Comparison of ENCODE assay signal across 31 cellular contexts in genomic region chr10:100057948-100058347, GRCh38. TPM values are rescaled to one million over a fixed set of nuclear protein-coding genes. Genes with fewer than 3 reads are reported as not detected.
"Had no signal": no experiment of that assay in that cellular context is flagged by ENCODE, and none has a peak within 500 bp of the region (broad histone marks: within the 10 kb centered on the region; RNA-seq: fewer than 3 reads in every experiment).

No MANE protein-coding gene starts in this region.

- H3K4me1 ChIP-seq: stomach, suprapubic skin, testis, thyroid gland, tibial artery, tibial nerve, transverse colon, upper lobe of left lung, upper lobe of right lung, uterus, vagina had no signal

- H3K9me3 Mint-ChIP-seq: stimulated activated effector memory CD8-positive, alpha-beta T cell treated with anti-CD3 and anti-CD28 coated beads, Interleukin-12 subunit alpha, Interleukin-12 subunit beta, amount 100 ng/mL, for 72 hours; stimulated activated naive B cell treated with anti-CD40 and anti-IgM and Interleukin-4, amounts not matched to agents 10 μg/mL and 1 μg/mL and 100 μg/mL, for 72 hours; stimulated activated naive CD8-positive, alpha-beta T cell treated with anti-CD3 and anti-CD28 coated beads, Interleukin-15, amount 100 ng/mL, for 72 hours; stimulated activated naive CD8-positive, alpha-beta T cell treated with anti-CD3 and anti-CD28 coated beads, Interleukin-15, Interleukin-2, amounts not matched to agents 100 ng/mL and 50 ng/mL, for 24 hours; type B pancreatic cell had no signal

- H3K36me3 ChIP-seq: stomach, suprapubic skin, thoracic aorta, thyroid gland, tibial artery, tibial nerve, transverse colon, upper lobe of left lung, upper lobe of right lung, uterus, vagina had no signal

- H3K4me1 Mint-ChIP-seq: stimulated activated effector memory CD8-positive, alpha-beta T cell treated with anti-CD3 and anti-CD28 coated beads, Interleukin-12 subunit alpha, Interleukin-12 subunit beta, amount 100 ng/mL, for 72 hours; stimulated activated memory B cell treated with anti-CD40 and anti-IgM and Interleukin-4, amounts not matched to agents 10 μg/mL and 1 μg/mL and 100 μg/mL, for 72 hours; stimulated activated naive B cell treated with anti-CD40 and anti-IgM and Interleukin-4, amounts not matched to agents 10 μg/mL and 1 μg/mL and 100 μg/mL, for 72 hours; stimulated activated naive CD8-positive, alpha-beta T cell treated with anti-CD3 and anti-CD28 coated beads, Interleukin-15, amount 100 ng/mL, for 72 hours had no signal

- H3K27ac Mint-ChIP-seq: stimulated activated effector memory CD8-positive, alpha-beta T cell treated with anti-CD3 and anti-CD28 coated beads, Interleukin-12 subunit alpha, Interleukin-12 subunit beta, amount 100 ng/mL, for 72 hours; stimulated activated memory B cell treated with anti-CD40 and anti-IgM and Interleukin-4, amounts not matched to agents 10 μg/mL and 1 μg/mL and 100 μg/mL, for 72 hours; stimulated activated naive B cell treated with anti-CD40 and anti-IgM and Interleukin-4, amounts not matched to agents 10 μg/mL and 1 μg/mL and 100 μg/mL, for 72 hours; stimulated activated naive CD8-positive, alpha-beta T cell treated with anti-CD3 and anti-CD28 coated beads, Interleukin-15, amount 100 ng/mL, for 72 hours; stimulated activated naive CD8-positive, alpha-beta T cell treated with anti-CD3 and anti-CD28 coated beads, Interleukin-15, Interleukin-2, amounts not matched to agents 100 ng/mL and 50 ng/mL, for 24 hours; type B pancreatic cell had no signal

- H3K4me3 Mint-ChIP-seq: stimulated activated effector memory CD8-positive, alpha-beta T cell treated with anti-CD3 and anti-CD28 coated beads, Interleukin-12 subunit alpha, Interleukin-12 subunit beta, amount 100 ng/mL, for 72 hours; stimulated activated memory B cell treated with anti-CD40 and anti-IgM and Interleukin-4, amounts not matched to agents 10 μg/mL and 1 μg/mL and 100 μg/mL, for 72 hours; stimulated activated naive B cell treated with anti-CD40 and anti-IgM and Interleukin-4, amounts not matched to agents 10 μg/mL and 1 μg/mL and 100 μg/mL, for 72 hours; stimulated activated naive CD8-positive, alpha-beta T cell treated with anti-CD3 and anti-CD28 coated beads, Interleukin-15, amount 100 ng/mL, for 72 hours; stimulated activated naive CD8-positive, alpha-beta T cell treated with anti-CD3 and anti-CD28 coated beads, Interleukin-15, Interleukin-2, amounts not matched to agents 100 ng/mL and 50 ng/mL, for 24 hours; type B pancreatic cell had no signal

- ATAC-seq: stimulated activated effector memory CD8-positive, alpha-beta T cell treated with anti-CD3 and anti-CD28 coated beads, Interleukin-12 subunit alpha, Interleukin-12 subunit beta, amount 100 ng/mL, for 72 hours; stimulated activated memory B cell treated with anti-CD40 and anti-IgM and Interleukin-4, amounts not matched to agents 10 μg/mL and 1 μg/mL and 100 μg/mL, for 72 hours; stimulated activated naive B cell treated with anti-CD40 and anti-IgM and Interleukin-4, amounts not matched to agents 10 μg/mL and 1 μg/mL and 100 μg/mL, for 72 hours; stimulated activated naive CD8-positive, alpha-beta T cell treated with anti-CD3 and anti-CD28 coated beads, Interleukin-15, amount 100 ng/mL, for 72 hours; stimulated activated naive CD8-positive, alpha-beta T cell treated with anti-CD3 and anti-CD28 coated beads, Interleukin-15, Interleukin-2, amounts not matched to agents 100 U/mL and 50 U/mL, for 24 hours; upper lobe of right lung had no signal

- DNase-seq: stimulated activated CD4-positive, alpha-beta T cell treated with anti-CD3 and anti-CD28 coated beads, Interleukin-2, amount 100 ng/mL, for 48 hours; stimulated activated CD4-positive, alpha-beta T cell treated with anti-CD3 and anti-CD28 coated beads, Interleukin-4, amount 100 ng/mL, for 1 hour; stimulated activated CD4-positive, alpha-beta T cell treated with anti-CD3 and anti-CD28 coated beads, Interleukin-4, amount 100 ng/mL, for 24 hours; stimulated activated CD4-positive, alpha-beta T cell treated with anti-CD3 and anti-CD28 coated beads, Interleukin-4, amount 100 ng/mL, for 4 hours; stimulated activated CD8-positive, alpha-beta memory T cell treated with anti-CD3 and anti-CD28 coated beads, Interleukin-4, amount 100 ng/mL, for 48 hours; stimulated activated naive B cell treated with anti-CD40 and anti-IgM and Interleukin-4, amounts not matched to agents 10 μg/mL and 1 μg/mL and 100 μg/mL, for 72 hours; stimulated activated naive CD4-positive, alpha-beta T cell; stimulated activated naive CD4-positive, alpha-beta T cell treated with Interleukin-2 at 50 U/mL for 16 hours; stimulated activated naive CD8-positive, alpha-beta T cell treated with anti-CD3 and anti-CD28 coated beads, Interleukin-15, amount 100 ng/mL, for 72 hours; stimulated activated naive CD8-positive, alpha-beta T cell treated with anti-CD3 and anti-CD28 coated beads, Interleukin-15, Interleukin-2, amounts not matched to agents 100 U/mL and 50 U/mL, for 24 hours; stomach; substantia nigra; testis; thyroid gland; tibial artery; transverse colon; trophoblast cell; upper lobe of left lung; upper lobe of right lung; uterus had no signal

- H3K4me3 ChIP-seq: stomach, suprapubic skin, testis, thoracic aorta, thyroid gland, tibial artery, tibial nerve, transverse colon, upper lobe of left lung, upper lobe of right lung, uterus, vagina had no signal

- H3K36me3 Mint-ChIP-seq: stimulated activated effector memory CD8-positive, alpha-beta T cell treated with anti-CD3 and anti-CD28 coated beads, Interleukin-12 subunit alpha, Interleukin-12 subunit beta, amount 100 ng/mL, for 72 hours; stimulated activated memory B cell treated with anti-CD40 and anti-IgM and Interleukin-4, amounts not matched to agents 10 μg/mL and 1 μg/mL and 100 μg/mL, for 72 hours; stimulated activated naive B cell treated with anti-CD40 and anti-IgM and Interleukin-4, amounts not matched to agents 10 μg/mL and 1 μg/mL and 100 μg/mL, for 72 hours; type B pancreatic cell had no signal

- H3K27me3 Mint-ChIP-seq: stimulated activated memory B cell treated with anti-CD40 and anti-IgM and Interleukin-4, amounts not matched to agents 10 μg/mL and 1 μg/mL and 100 μg/mL, for 72 hours had no signal

- H3K27ac ChIP-seq: stomach, suprapubic skin, testis, thoracic aorta, thyroid gland, tibial artery, tibial nerve, transverse colon, upper lobe of left lung, upper lobe of right lung, uterus, vagina had no signal

- H3K9me3 ChIP-seq: suprapubic skin, testis, thoracic aorta, thyroid gland, upper lobe of right lung had no signal

RNA-seq across cellular contexts. Expression of gene CPN1, which starts 23.7 kb away (rescaled TPM):
- total RNA-seq: stomach, subcutaneous adipose tissue, suprapubic skin, temporal lobe, thoracic aorta, thyroid gland, tibial nerve, transverse colon, upper lobe of left lung, upper lobe of right lung, ureter, uterus, vagina had no signal
- polyA plus RNA-seq: stomach had no signal
